Comparison of ENCODE assay signal across 1 cellular context in genomic region chr1:176765608-176766007, GRCh38.
TF ChIP-seq lines count a peak whose summit lies in the region.

No MANE protein-coding gene starts in this region.

TF ChIP-seq in GM23338, 12 proteins besides CTCF, POLR2A, EP300 and RAD21 (continued from another document):
- no peak for TF ChIP-seq ZNF462 (CRISPR knock-in tag; IDR thresholded peaks at IDR 0.05)
TF ChIP-seq in GM23338: peak in this region for 0.
